Comparison of ENCODE assay signal across 8 cellular contexts in the genomic region with DNA sequence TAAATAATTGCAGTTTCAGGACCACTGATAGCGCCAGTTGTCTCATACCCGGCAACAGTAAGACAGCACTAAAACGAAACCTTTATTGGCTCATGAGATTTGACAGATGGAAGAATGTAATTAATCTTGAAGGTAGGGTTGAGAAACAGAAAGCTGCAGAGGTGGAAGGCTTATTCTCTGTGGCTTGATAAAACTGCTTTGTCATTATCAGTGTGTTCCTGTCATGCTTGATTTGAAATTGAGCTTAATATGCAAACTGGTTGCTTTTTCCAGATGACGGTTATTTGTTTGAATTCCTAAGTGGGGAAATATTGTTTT. TPM values are rescaled to one million over a fixed set of nuclear protein-coding genes. Genes with fewer than 3 reads are reported as not detected.
DNase-seq lines count a peak whose midpoint lies in the region; ATAC-seq and TF ChIP-seq lines count a peak whose summit lies in the region.

No MANE protein-coding gene starts in this region.

- TF ChIP-seq POLR2A in uterus (IDR thresholded peaks at IDR 0.05) = no peak

- H3K27me3 ChIP-seq in GM23338 (ENCODE audit: insufficient read depth) (no peaks in the 10 kb centered on the region), uterus (no peaks in the 10 kb centered on the region)

- H3K27ac ChIP-seq in GM23338 (ENCODE audit: low read depth) = 0 out of 2 replicates have a peak overlapping the region, but pooled peaks have one; percentile 63
- H3K27ac ChIP-seq in mesodermal cell (ENCODE audit: low read depth, low read length, severe bottlenecking) = peak overlapping the region; percentile 64
- peak overlapping the region; percentile 97 to 99 for H3K27ac ChIP-seq in uterus

- no peaks in the 10 kb centered on the region for H3K9me2 ChIP-seq in GM23338 (ENCODE audit: insufficient read depth)

- peaks cover 23% of the 10 kb centered on the region for H4K20me1 ChIP-seq in GM23338 (replicated peaks; ENCODE audit: insufficient read depth)

- H3K36me3 ChIP-seq in GM23338 (ENCODE audit: insufficient read depth) = peaks cover 9% of the 10 kb centered on the region; the same call in 1 of the 2 replicates
- H3K36me3 ChIP-seq in mesodermal cell (ENCODE audit: control insufficient read depth, insufficient read depth, low read length) = peaks cover 28% of the 10 kb centered on the region
- no peaks in the 10 kb centered on the region for H3K36me3 ChIP-seq in uterus

- no peak overlapping the region for H2AFZ ChIP-seq in GM23338

- H3K36me3 Mint-ChIP-seq in GM23338 (ENCODE audit: low read depth) = peaks cover 16% of the 10 kb centered on the region; the same call in 2 of the 3 replicates
- H3K36me3 Mint-ChIP-seq in dendritic cell treated with granulocyte-macrophage colony-stimulating factor and Interleukin-4, amounts not matched to agents 40 ng/mL and 50 ng/mL, for 4 days (ENCODE audit: low read depth) = peaks cover 52% of the 10 kb centered on the region

- H3K4me2 ChIP-seq in GM23338 = peak overlapping the region; percentile 80

- DNase-seq in AG08396 (ENCODE audit: low spot score) = peak; percentile 61
- DNase-seq in GM23338 (ENCODE audit: low spot score) = no peak
- peak; percentile 61 for DNase-seq in RPMI8226
- DNase-seq in uterus = no peak

- H3K27me3 Mint-ChIP-seq in GM23338 (ENCODE audit: insufficient read depth, low read depth, poor library complexity) = peaks cover 6% of the 10 kb centered on the region
- H3K27me3 Mint-ChIP-seq in dendritic cell treated with granulocyte-macrophage colony-stimulating factor and Interleukin-4, amounts not matched to agents 40 ng/mL and 50 ng/mL, for 4 days = no peaks in the 10 kb centered on the region

- peaks cover 28% of the 10 kb centered on the region for H3K79me2 ChIP-seq in GM23338 (replicated peaks; ENCODE audit: insufficient read depth)

- intact Hi-C loops in dendritic cell treated with granulocyte-macrophage colony-stimulating factor and Interleukin-4, amounts not matched to agents 40 ng/mL and 50 ng/mL, for 4 days (cut with micrococcal nuclease) = loop anchor here (2.0 to 5.0 kb wide), 2 partner anchors 19 to 33 kb away; no protein-coding TSS in a partner anchor
- intact Hi-C loops in uterus (cut with DNase I; ENCODE audit: low total_unique reads) = no loop called here

- H3K4me1 Mint-ChIP-seq in GM23338 = peaks cover 36% of the 10 kb centered on the region
- peaks cover 56% of the 10 kb centered on the region for H3K4me1 Mint-ChIP-seq in dendritic cell treated with granulocyte-macrophage colony-stimulating factor and Interleukin-4, amounts not matched to agents 40 ng/mL and 50 ng/mL, for 4 days (ENCODE audit: low read depth)

- ATAC-seq in GM23338 = no peak
- ATAC-seq in GM19324 (IDR thresholded peaks at IDR 0.05; ENCODE audit: low FRiP score, unreplicated experiment) = no peak
- no peak for ATAC-seq in HG03520 (IDR thresholded peaks at IDR 0.05; ENCODE audit: unreplicated experiment)

- H3K9me3 Mint-ChIP-seq in GM23338 = no peaks in the 10 kb centered on the region
- no peaks in the 10 kb centered on the region for H3K9me3 Mint-ChIP-seq in dendritic cell treated with granulocyte-macrophage colony-stimulating factor and Interleukin-4, amounts not matched to agents 40 ng/mL and 50 ng/mL, for 4 days

- WGBS in mesodermal cell (ENCODE audit: insufficient coverage in 2 of 2), 2 experiments = 84 to 87% methylated on average over 4 of the region's 4 CpGs

- peaks cover 8% of the 10 kb centered on the region; the same call in 1 of the 2 replicates for H3F3A ChIP-seq in GM23338 (replicated peaks; ENCODE audit: low read depth)

- peak overlapping the region; percentile 91 for H3K4me3 Mint-ChIP-seq in GM23338
- peak overlapping the region; percentile 93 for H3K4me3 Mint-ChIP-seq in dendritic cell treated with granulocyte-macrophage colony-stimulating factor and Interleukin-4, amounts not matched to agents 40 ng/mL and 50 ng/mL, for 4 days

- TF ChIP-seq CTCF in GM23338 (conservative IDR thresholded peaks at IDR 0.05; ENCODE audit: low read depth in 2 of 2) (no peak), uterus (IDR thresholded peaks at IDR 0.05) (no peak)

- H3K9me3 ChIP-seq in mesodermal cell (ENCODE audit: control insufficient read depth, low read length) (no peaks in the 10 kb centered on the region), uterus (no peaks in the 10 kb centered on the region)

- H3K4me3 ChIP-seq in GM23338 (peak overlapping the region; percentile 71), mesodermal cell (ENCODE audit: extremely low read depth, insufficient read depth, low read length, poor library complexity, severe bottlenecking) (peak overlapping the region; percentile 84), uterus (peak overlapping the region; percentile 63 to 79)

- H3K4me1 ChIP-seq in GM23338 (ENCODE audit: insufficient read depth) (peaks cover 29% of the 10 kb centered on the region), mesodermal cell (ENCODE audit: control insufficient read depth, insufficient read depth, low read length, poor library complexity, severe bottlenecking) (peaks cover 10% of the 10 kb centered on the region), uterus (peaks cover 0 to 3% of the 10 kb centered on the region in 2 donors)

- no peak overlapping the region for H3K27ac Mint-ChIP-seq in GM23338
- peak overlapping the region; percentile 96 for H3K27ac Mint-ChIP-seq in dendritic cell treated with granulocyte-macrophage colony-stimulating factor and Interleukin-4, amounts not matched to agents 40 ng/mL and 50 ng/mL, for 4 days

TF ChIP-seq in GM23338, 12 proteins besides CTCF, POLR2A, EP300 and RAD21:
- no peak for TF ChIP-seq POLR2AphosphoS5 (IDR thresholded peaks at IDR 0.05; ENCODE audit: low read depth)
- TF ChIP-seq, protein P1, sequence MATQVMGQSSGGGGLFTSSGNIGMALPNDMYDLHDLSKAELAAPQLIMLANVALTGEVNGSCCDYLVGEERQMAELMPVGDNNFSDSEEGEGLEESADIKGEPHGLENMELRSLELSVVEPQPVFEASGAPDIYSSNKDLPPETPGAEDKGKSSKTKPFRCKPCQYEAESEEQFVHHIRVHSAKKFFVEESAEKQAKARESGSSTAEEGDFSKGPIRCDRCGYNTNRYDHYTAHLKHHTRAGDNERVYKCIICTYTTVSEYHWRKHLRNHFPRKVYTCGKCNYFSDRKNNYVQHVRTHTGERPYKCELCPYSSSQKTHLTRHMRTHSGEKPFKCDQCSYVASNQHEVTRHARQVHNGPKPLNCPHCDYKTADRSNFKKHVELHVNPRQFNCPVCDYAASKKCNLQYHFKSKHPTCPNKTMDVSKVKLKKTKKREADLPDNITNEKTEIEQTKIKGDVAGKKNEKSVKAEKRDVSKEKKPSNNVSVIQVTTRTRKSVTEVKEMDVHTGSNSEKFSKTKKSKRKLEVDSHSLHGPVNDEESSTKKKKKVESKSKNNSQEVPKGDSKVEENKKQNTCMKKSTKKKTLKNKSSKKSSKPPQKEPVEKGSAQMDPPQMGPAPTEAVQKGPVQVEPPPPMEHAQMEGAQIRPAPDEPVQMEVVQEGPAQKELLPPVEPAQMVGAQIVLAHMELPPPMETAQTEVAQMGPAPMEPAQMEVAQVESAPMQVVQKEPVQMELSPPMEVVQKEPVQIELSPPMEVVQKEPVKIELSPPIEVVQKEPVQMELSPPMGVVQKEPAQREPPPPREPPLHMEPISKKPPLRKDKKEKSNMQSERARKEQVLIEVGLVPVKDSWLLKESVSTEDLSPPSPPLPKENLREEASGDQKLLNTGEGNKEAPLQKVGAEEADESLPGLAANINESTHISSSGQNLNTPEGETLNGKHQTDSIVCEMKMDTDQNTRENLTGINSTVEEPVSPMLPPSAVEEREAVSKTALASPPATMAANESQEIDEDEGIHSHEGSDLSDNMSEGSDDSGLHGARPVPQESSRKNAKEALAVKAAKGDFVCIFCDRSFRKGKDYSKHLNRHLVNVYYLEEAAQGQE (IDR thresholded peaks at IDR 0.05; ENCODE audit: unreplicated experiment) = peak; percentile 56

RNA-seq across cellular contexts. Expression of a gene that starts 1.3 kb away (rescaled TPM):
- total RNA-seq in GM23338 (2014; rRNA removed; shearing (Covaris generic)) = 42.3 and 42.8 TPM in 2 replicates
- polyA plus RNA-seq in GM23338 (2016; fragmentation: Nextera tagmentation; extraction: Ambion mirVana) = 23.9 and 25.8 TPM in 2 replicates
- polyA plus RNA-seq in mesodermal cell (2013, experiment 1 of 2) = 32.3 TPM
- 23.9 TPM for polyA plus RNA-seq in mesodermal cell (2013, experiment 2 of 2)
- total RNA-seq in uterus = 100 to 1,000 TPM in 1 of 4 donors, 10 to 100 TPM in 3; 29.5 to 111 (median 64.5) TPM

RNA-seq across cellular contexts. Expression of a gene that starts 36.9 kb away (rescaled TPM):
- 33.3 and 35.7 TPM in 2 replicates for total RNA-seq in GM23338 (2014; rRNA removed; shearing (Covaris generic))
- 18.1 and 20.0 TPM in 2 replicates for polyA plus RNA-seq in GM23338 (2016; fragmentation: Nextera tagmentation; extraction: Ambion mirVana)
- polyA plus RNA-seq in mesodermal cell (2013, experiment 1 of 2) = 138 TPM
- polyA plus RNA-seq in mesodermal cell (2013, experiment 2 of 2) = 99.8 TPM
- total RNA-seq in uterus = 100 to 1,000 TPM; 204 to 520 (median 372) TPM

Comparison
In these comparisons a context has a peak if more than half of its experiments do, and no peak if none do; other contexts are left out.
1. DNase-seq: peak in AG08396 (single experiment) and RPMI8226 (single experiment); none in GM23338 (single experiment) and uterus (0 of 2).
2. Peak in every context shown above with its lines, with median percentiles within 50 percentile points of each other: H3K27ac ChIP-seq and H3K4me3 ChIP-seq.